8 cellular contexts compared by ENCODE assay signal in the genomic region with DNA sequence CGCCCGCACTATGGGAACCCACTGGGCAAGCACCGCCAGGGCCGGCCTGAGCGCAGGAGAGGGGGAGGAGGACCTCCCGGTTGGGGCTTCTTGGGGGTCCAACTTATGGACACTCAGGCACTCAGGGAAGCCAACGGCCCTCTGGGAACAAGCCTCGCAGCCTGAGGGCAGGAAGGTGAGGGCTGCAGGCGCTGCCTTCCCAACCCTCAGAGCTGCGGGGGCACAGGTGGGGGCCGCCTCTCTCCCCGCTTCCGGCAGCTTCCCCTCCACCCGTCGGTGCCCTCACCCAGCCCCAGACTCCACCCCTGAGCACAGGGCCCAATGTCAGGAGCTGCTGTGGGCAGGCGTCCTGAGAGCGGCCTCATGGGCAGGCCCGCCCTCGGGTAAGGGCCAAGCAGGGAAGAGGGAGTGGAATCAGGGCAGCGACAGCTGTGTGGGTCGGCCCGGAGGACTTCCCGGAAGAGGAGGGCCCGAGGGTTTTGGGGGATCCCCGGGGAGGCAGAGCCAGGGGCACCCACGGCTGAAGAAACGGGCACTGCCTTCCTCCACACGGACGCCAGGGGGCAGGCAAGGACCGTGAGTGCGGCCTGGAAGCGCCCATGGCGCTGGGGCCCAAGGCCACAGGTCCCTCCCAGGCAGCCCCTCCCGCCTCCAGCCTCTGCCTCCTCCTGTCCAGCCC. TPM values are rescaled to one million over a fixed set of nuclear protein-coding genes. Genes with fewer than 3 reads are reported as not detected.
DNase-seq lines count a peak whose midpoint lies in the region; ATAC-seq and TF ChIP-seq lines count a peak whose summit lies in the region.

No MANE protein-coding gene starts in this region.

- H3K27me3 ChIP-seq in RWPE2 (ENCODE audit: insufficient read depth, poor library complexity, severe bottlenecking) = no peaks in the 10 kb centered on the region
- no peaks in the 10 kb centered on the region for H3K27me3 ChIP-seq in foreskin keratinocyte
- peaks cover 7% of the 10 kb centered on the region for H3K27me3 ChIP-seq in suprapubic skin

- H3K4me3 ChIP-seq in RWPE2 (ENCODE audit: severe bottlenecking) = peak overlapping the region; percentile 37
- H3K4me3 ChIP-seq in suprapubic skin = peak overlapping the region; percentile 49

- 12% methylated on average over 5 of the region's 34 CpGs for WGBS in suprapubic skin

- TF ChIP-seq CTCF in RWPE2 (IDR thresholded peaks at IDR 0.05; ENCODE audit: poor library complexity, severe bottlenecking) (peak; percentile 100), foreskin keratinocyte (conservative IDR thresholded peaks at IDR 0.05) (peak; percentile 99), suprapubic skin (IDR thresholded peaks at IDR 0.05) (peak; percentile 97)

- no peaks in the 10 kb centered on the region for H3K9me3 ChIP-seq in RWPE2 (ENCODE audit: severe bottlenecking)
- H3K9me3 ChIP-seq in suprapubic skin = no peaks in the 10 kb centered on the region

- no peak for TF ChIP-seq EP300 in suprapubic skin (IDR thresholded peaks at IDR 0.05)

- TF ChIP-seq POLR2A in suprapubic skin (IDR thresholded peaks at IDR 0.05) = peak in 1 of 2 donors; percentile 16

- H3K4me1 ChIP-seq in RWPE2 (ENCODE audit: insufficient read depth, poor library complexity, severe bottlenecking) (peaks cover 30% of the 10 kb centered on the region), foreskin keratinocyte (peaks cover 3% of the 10 kb centered on the region), suprapubic skin (peaks cover 91% of the 10 kb centered on the region)

- peak; percentile 89 for DNase-seq in GDM1 (lab: John Stamatoyannopoulos, UW)
- peak; percentile 90 for DNase-seq in H4 (ENCODE audit: low spot score)
- DNase-seq in LHCN-M2 (ENCODE audit: low read depth) = peak; percentile 98
- DNase-seq in RWPE2 (ENCODE audit: low spot score) = peak; percentile 90
- peak; percentile 86 for DNase-seq in activated effector memory CD4-positive, alpha-beta T cell treated with Interleukin-2 at 50 U/mL for 16 hours
- peak; percentile 95 to 97 for DNase-seq in foreskin keratinocyte
- DNase-seq in non-pigmented ciliary epithelial cell (ENCODE audit: low read depth) = peak; percentile 27
- DNase-seq in suprapubic skin (ENCODE audit: low spot score in 2 of 2) = peak; percentile 92 to 94

- H3K27ac ChIP-seq in RWPE2 (ENCODE audit: poor library complexity, severe bottlenecking) (peak overlapping the region; percentile 81), foreskin keratinocyte (peak overlapping the region; percentile 26), suprapubic skin (peak overlapping the region; percentile 87)

- ATAC-seq in RWPE2 (ENCODE audit: low read depth) = peak; percentile 85
- ATAC-seq in foreskin keratinocyte = peak; percentile 84

- no peaks in the 10 kb centered on the region for H3K36me3 ChIP-seq in RWPE2 (ENCODE audit: low read depth)
- H3K36me3 ChIP-seq in suprapubic skin = no peaks in the 10 kb centered on the region

RNA-seq across cellular contexts. Expression of a gene that starts 0.5 kb away (rescaled TPM):
- total RNA-seq in H4 (2014; rRNA removed; shearing (Covaris generic)) = not detected in 2 replicates
- total RNA-seq in LHCN-M2 (2014; rRNA removed) (0.40 and 0.45 TPM in 2 replicates), foreskin keratinocyte (15.7 and 21.8 TPM in 2 replicates), suprapubic skin (10 to 100 TPM; 58.0 to 70.6 (median 65.6) TPM)
- polyA plus RNA-seq in LHCN-M2 (2012) = 0.32 TPM
- polyA plus RNA-seq in foreskin keratinocyte = 15.2 and 22.0 TPM in 2 replicates

RNA-seq across cellular contexts. Expression of a gene that starts 9.9 kb away (rescaled TPM):
- total RNA-seq in H4 (2014; rRNA removed; shearing (Covaris generic)) = not detected in 2 replicates
- total RNA-seq in LHCN-M2 (2014; rRNA removed) (not detected in 2 replicates), foreskin keratinocyte (0.11 and 0.17 TPM in 2 replicates), suprapubic skin (1 to 10 TPM in 1 of 4 donors, not detected in 3; 1.3 TPM)
- polyA plus RNA-seq in LHCN-M2 (2012) = not detected
- 0.04 and 0.09 TPM in 2 replicates for polyA plus RNA-seq in foreskin keratinocyte

RNA-seq across cellular contexts. Expression of a gene that starts 16.3 kb away (rescaled TPM):
- not detected in 2 replicates for total RNA-seq in H4 (2014; rRNA removed; shearing (Covaris generic))
- total RNA-seq in LHCN-M2 (2014; rRNA removed) (0.13 and 0.46 TPM in 2 replicates), foreskin keratinocyte (0.53 and 0.78 TPM in 2 replicates), suprapubic skin (under 1 TPM in 2 of 4 donors, not detected in 2; 0.25 to 0.36 TPM)
- 0.19 TPM for polyA plus RNA-seq in LHCN-M2 (2012)
- 0.67 and 0.68 TPM in 2 replicates for polyA plus RNA-seq in foreskin keratinocyte

RNA-seq across cellular contexts. Expression of a gene that starts 17.1 kb away (rescaled TPM):
- 93.2 and 126 TPM in 2 replicates for total RNA-seq in H4 (2014; rRNA removed; shearing (Covaris generic))
- total RNA-seq in LHCN-M2 (2014; rRNA removed) = 154 and 194 TPM in 2 replicates
- polyA plus RNA-seq in LHCN-M2 (2012) = 442 TPM
- 181 and 190 TPM in 2 replicates for total RNA-seq in foreskin keratinocyte
- 575 and 701 TPM in 2 replicates for polyA plus RNA-seq in foreskin keratinocyte
- 100 to 1,000 TPM; 151 to 352 (median 299) TPM for total RNA-seq in suprapubic skin

RNA-seq across cellular contexts. Expression of a gene that starts 36.4 kb away (rescaled TPM):
- total RNA-seq in H4 (2014; rRNA removed; shearing (Covaris generic)) = 12.3 and 23.2 TPM in 2 replicates
- total RNA-seq in LHCN-M2 (2014; rRNA removed) = 21.0 and 21.9 TPM in 2 replicates
- polyA plus RNA-seq in LHCN-M2 (2012) = 6.1 TPM
- total RNA-seq in foreskin keratinocyte = 65.5 and 84.8 TPM in 2 replicates
- 13.0 and 13.6 TPM in 2 replicates for polyA plus RNA-seq in foreskin keratinocyte
- 10 to 100 TPM; 22.8 to 36.6 (median 31.8) TPM for total RNA-seq in suprapubic skin

Comparison
In these comparisons a context has a peak if more than half of its experiments do, and no peak if none do; other contexts are left out.
1. Peak in every context shown above with its lines: DNase-seq, ATAC-seq, H3K4me3 ChIP-seq and H3K27ac ChIP-seq.
2. DNase-seq: peak in every context shown above with its lines; median percentile 98 in LHCN-M2; 96 in foreskin keratinocyte; 93 in suprapubic skin; 90 in H4; 90 in RWPE2; 89 in GDM1; 86 in activated effector memory CD4-positive, alpha-beta T cell treated with Interleukin-2 at 50 U/mL for 16 hours; 27 in non-pigmented ciliary epithelial cell.
3. H3K27ac ChIP-seq: peak in every context shown above with its lines; median percentile 87 in suprapubic skin; 81 in RWPE2; 26 in foreskin keratinocyte.
4. RNA of a gene that starts 0.5 kb away (total RNA-seq): 58.0 to 70.6 TPM in suprapubic skin and 15.7 to 21.8 TPM in foreskin keratinocyte; 0.40 to 0.45 TPM in LHCN-M2 and not detected in H4; every median in the first group is over 10 times any median in the second.